1 cellular context compared by ENCODE assay signal in the genomic region with DNA sequence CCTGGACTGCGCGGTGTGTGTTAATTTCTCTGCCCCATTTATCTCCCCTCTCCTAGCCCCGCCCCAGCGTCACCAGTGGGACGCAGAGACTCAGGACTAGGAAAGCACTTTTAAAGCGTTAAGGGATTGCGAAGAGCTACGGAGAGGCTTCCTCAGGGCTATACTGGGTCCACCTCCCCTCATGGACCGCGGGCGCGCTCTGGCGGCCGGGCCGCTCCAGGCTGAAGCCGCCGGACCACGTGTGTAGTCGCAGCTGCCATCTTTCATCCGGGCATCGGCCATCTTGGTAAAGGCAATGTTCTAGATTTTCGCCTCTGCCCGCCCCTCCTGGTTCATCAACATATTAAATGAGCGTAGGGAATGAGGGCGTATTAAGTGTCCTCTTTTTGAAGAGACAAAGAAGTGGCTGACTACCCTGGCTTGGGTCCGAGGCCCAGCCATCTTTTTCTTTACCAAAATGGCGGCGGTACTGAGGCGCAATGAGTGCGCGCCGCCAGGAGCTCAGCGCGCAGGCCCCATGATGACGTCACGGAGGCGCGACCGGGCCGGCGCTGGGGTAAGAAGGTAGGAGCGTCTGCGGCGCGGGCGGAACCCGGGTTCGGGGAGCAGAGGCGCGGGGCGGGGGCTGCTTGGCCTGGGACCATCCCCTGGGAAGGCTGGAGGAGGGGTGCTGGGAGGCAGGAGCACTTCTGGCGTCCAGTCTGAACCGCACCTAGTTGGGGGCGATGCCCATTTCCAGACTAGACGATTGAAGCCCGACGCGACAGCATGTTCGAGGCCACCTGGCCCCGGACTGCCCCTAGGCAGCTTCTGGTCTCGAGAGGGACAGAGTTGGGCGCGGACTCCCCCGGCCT.
A peak's percentile ranks its signal among the peaks of the same experiment; 100 is the strongest.
TF ChIP-seq lines count a peak whose summit lies in the region.

CCDC124 (plus strand) TSS at position 531 of the 854 bp plus-strand sequence. CDS start 3,406 bp downstream, outside the sequence.

TF ChIP-seq in SK-N-SH, 30 proteins besides CTCF, POLR2A, EP300 and RAD21 (continued from another document):
- TF ChIP-seq ZBTB33 (IDR thresholded peaks at IDR 0.05; ENCODE audit: borderline replicate concordance, low read depth) (no peak), YY1 (IDR thresholded peaks at IDR 0.05; ENCODE audit: low read depth) (peak; percentile 100), EZH2phosphoT487 (IDR thresholded peaks at IDR 0.05; ENCODE audit: borderline replicate concordance, low read depth) (no peak), FOXJ3 (CRISPR knock-in tag; IDR thresholded peaks at IDR 0.05) (no peak), FOXM1 (IDR thresholded peaks at IDR 0.05; ENCODE audit: low read depth) (no peak), CHD2 (IDR thresholded peaks at IDR 0.05; ENCODE audit: low read length, partially characterized antibody) (no peak), REST (IDR thresholded peaks at IDR 0.05; ENCODE audit: low read depth, low read length) (peak; percentile 52; the same call in 1 of the 2 replicates), ELF1 (IDR thresholded peaks at IDR 0.05) (peak; percentile 41; the same call in 1 of the 2 replicates), GABPA (IDR thresholded peaks at IDR 0.05; ENCODE audit: low read depth) (no peak; the same call in 1 of the 2 replicates), POLR2AphosphoS5 (IDR thresholded peaks at IDR 0.05; ENCODE audit: low read depth, low read length) (peak; percentile 88), SMC3 (IDR thresholded peaks at IDR 0.05; ENCODE audit: low read depth, low read length) (peak; percentile 91), NRF1 (IDR thresholded peaks at IDR 0.05; ENCODE audit: low read depth, low read length) (peak; percentile 76), MEF2A (IDR thresholded peaks at IDR 0.05; ENCODE audit: borderline replicate concordance, low read depth) (no peak)
- TF ChIP-seq, protein P1, sequence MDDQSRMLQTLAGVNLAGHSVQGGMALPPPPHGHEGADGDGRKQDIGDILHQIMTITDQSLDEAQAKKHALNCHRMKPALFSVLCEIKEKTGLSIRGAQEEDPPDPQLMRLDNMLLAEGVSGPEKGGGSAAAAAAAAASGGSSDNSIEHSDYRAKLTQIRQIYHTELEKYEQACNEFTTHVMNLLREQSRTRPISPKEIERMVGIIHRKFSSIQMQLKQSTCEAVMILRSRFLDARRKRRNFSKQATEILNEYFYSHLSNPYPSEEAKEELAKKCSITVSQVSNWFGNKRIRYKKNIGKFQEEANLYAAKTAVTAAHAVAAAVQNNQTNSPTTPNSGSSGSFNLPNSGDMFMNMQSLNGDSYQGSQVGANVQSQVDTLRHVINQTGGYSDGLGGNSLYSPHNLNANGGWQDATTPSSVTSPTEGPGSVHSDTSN (IDR thresholded peaks at IDR 0.05) = no peak
- TF ChIP-seq, protein P2, sequence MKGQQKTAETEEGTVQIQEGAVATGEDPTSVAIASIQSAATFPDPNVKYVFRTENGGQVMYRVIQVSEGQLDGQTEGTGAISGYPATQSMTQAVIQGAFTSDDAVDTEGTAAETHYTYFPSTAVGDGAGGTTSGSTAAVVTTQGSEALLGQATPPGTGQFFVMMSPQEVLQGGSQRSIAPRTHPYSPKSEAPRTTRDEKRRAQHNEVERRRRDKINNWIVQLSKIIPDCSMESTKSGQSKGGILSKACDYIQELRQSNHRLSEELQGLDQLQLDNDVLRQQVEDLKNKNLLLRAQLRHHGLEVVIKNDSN (IDR thresholded peaks at IDR 0.05; ENCODE audit: borderline replicate concordance, low read depth) = peak; percentile 95
- TF ChIP-seq, protein P3, sequence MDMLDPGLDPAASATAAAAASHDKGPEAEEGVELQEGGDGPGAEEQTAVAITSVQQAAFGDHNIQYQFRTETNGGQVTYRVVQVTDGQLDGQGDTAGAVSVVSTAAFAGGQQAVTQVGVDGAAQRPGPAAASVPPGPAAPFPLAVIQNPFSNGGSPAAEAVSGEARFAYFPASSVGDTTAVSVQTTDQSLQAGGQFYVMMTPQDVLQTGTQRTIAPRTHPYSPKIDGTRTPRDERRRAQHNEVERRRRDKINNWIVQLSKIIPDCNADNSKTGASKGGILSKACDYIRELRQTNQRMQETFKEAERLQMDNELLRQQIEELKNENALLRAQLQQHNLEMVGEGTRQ (IDR thresholded peaks at IDR 0.05; ENCODE audit: borderline replicate concordance, low read depth, low read length) = no peak; the same call in 1 of the 2 replicates
TF ChIP-seq in SK-N-SH: peak in this region for 10.
